ENCODE assay signal across 8 cellular contexts in the genomic region with DNA sequence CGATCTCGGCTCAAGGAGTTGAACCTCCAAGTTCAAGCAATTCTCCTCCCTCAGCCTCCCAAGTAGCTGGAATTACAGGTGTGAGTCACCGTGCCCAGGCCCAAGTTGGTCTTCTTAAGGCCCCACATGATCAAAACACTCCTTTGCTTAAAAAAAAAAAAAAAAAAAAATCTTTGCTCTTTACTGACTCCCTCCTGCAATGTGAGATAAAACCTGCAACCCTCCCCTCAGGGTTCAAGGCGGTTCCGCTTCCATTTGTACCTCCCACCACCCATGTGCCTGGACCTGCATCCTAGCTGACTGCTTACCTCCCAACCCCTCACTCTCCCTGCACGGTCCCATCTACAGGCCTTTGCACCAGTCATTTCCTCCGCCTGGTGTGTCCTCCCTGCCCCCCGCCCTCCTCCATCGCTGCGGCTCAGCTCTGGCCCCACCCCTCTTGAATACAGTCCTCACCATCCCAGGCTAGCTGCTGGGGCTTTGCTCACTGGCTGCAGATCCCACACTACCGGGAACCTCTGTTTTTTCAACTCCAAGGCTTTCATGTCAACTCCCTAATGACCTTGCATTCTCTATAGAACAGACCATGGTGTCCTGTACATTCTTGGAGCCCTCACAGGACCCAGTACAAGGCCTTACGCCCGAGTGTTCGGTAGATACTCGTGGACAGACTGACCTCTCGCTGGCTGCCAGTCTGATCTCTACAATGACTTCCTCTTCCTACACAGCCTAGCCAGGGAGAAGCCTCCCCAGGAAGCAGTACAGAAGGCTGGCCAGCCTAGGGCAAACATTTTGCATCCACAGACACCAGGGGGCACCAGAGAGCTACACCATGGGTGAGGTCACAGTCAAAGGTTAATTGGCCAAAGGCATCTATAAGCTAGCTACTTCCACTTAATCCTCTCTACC. TPM values are rescaled to one million over a fixed set of nuclear protein-coding genes. Genes with fewer than 3 reads are reported as not detected.
DNase-seq lines count a peak whose midpoint lies in the region; ATAC-seq, FAIRE-seq and TF ChIP-seq lines count a peak whose summit lies in the region.

No MANE protein-coding gene starts in this region.

- ATAC-seq in GM18909 (IDR thresholded peaks at IDR 0.05; ENCODE audit: poor library complexity, unreplicated experiment): peak; percentile 72
- peak; percentile 60 to 62 for ATAC-seq in left cardiac atrium
- ATAC-seq in psoas muscle: peak; percentile 47 to 56 (median 54)

- H3K79me2 ChIP-seq in ACC112 (ENCODE audit: control insufficient read depth, insufficient read depth, low read length, unreplicated experiment): no peaks in the 10 kb centered on the region

- H3K9me3 ChIP-seq in adrenal gland (replicated peaks in 1 of 3) (no peaks in the 10 kb centered on the region), psoas muscle (no peaks in the 10 kb centered on the region)

- H3K36me3 ChIP-seq in ACC112 (ENCODE audit: insufficient read depth, low read length): peaks cover 15% of the 10 kb centered on the region
- H3K36me3 ChIP-seq in adrenal gland (replicated peaks in 1 of 2): peaks cover 0 to 60% of the 10 kb centered on the region in 2 donors
- peaks cover 4 to 70% of the 10 kb centered on the region in 2 donors for H3K36me3 ChIP-seq in psoas muscle (ENCODE audit: insufficient read depth in 1 of 2, low read depth in 1 of 2)

- TF ChIP-seq POLR2A in adrenal gland (IDR thresholded peaks at IDR 0.05): no peak

- peak; percentile 70 to 88 (median 83) for DNase-seq in NCI-H1417 (lab: John Stamatoyannopoulos, UW)
- peak; percentile 61 to 90 (median 76) for DNase-seq in T-helper 1 cell
- peak; percentile 85 to 95 (median 88) for DNase-seq in adrenal gland
- peak; percentile 89 for DNase-seq in left cardiac atrium
- DNase-seq in psoas muscle: peak; percentile 84 to 92
- peak; percentile 94 for DNase-seq in urothelium cell line (ENCODE audit: low spot score)

- WGBS in adrenal gland, 4 donors: 46 to 49% (median 48%) methylated on average over 16 of the region's 16 CpGs
- WGBS in psoas muscle, 3 donors: 49 to 51% (median 51%) methylated on average over 16 of the region's 16 CpGs

- H3K4me1 ChIP-seq in ACC112 (ENCODE audit: control insufficient read depth, insufficient read depth, low read length, unreplicated experiment) (peaks cover 51% of the 10 kb centered on the region), adrenal gland (replicated peaks in 1 of 2) (peaks cover 13 to 58% of the 10 kb centered on the region in 2 donors), psoas muscle (peaks cover 69% of the 10 kb centered on the region)

- TF ChIP-seq CTCF in adrenal gland (IDR thresholded peaks at IDR 0.05) (peak; percentile 86 to 99 (median 96)), psoas muscle (IDR thresholded peaks at IDR 0.05) (peak; percentile 97)

- H3K27me3 ChIP-seq in ACC112 (ENCODE audit: insufficient read depth, low read length) (no peaks in the 10 kb centered on the region), adrenal gland (no peaks in the 10 kb centered on the region), psoas muscle (ENCODE audit: insufficient read depth in 3 of 3, low read length in 2 of 3) (no peaks in the 10 kb centered on the region)

- FAIRE-seq in urothelium cell line (lab: Jason Lieb, UNC): peak; percentile 100

- H3K27ac ChIP-seq in ACC112 (ENCODE audit: low read depth, low read length): peak overlapping the region; percentile 43
- H3K27ac ChIP-seq in adrenal gland: peak overlapping the region in 4 of 5 donors; percentile 20 to 72 (median 47)
- H3K27ac ChIP-seq in psoas muscle: peak overlapping the region; percentile 92

- intact Hi-C loops in adrenal gland (cut with DNase I): loop anchor here (5.0 kb wide), 2 partner anchors 94 to 99 kb away; no protein-coding TSS in a partner anchor
- intact Hi-C loops in left cardiac atrium (cut with DNase I): loop anchor here (1.0 to 10.0 kb wide), 4 partner anchors 30 to 99 kb away; no protein-coding TSS in a partner anchor
- intact Hi-C loops in psoas muscle (cut with DNase I): loop anchor here (1.0 to 2.0 kb wide), 2 partner anchors 96 to 97 kb away; no protein-coding TSS in a partner anchor

- no peak overlapping the region for H2AFZ ChIP-seq in ACC112 (ENCODE audit: low read length, unreplicated experiment)

- no peak overlapping the region for H3K4me3 ChIP-seq in ACC112 (ENCODE audit: low read depth, low read length)
- no peak overlapping the region for H3K4me3 ChIP-seq in adrenal gland
- H3K4me3 ChIP-seq in psoas muscle: no peak overlapping the region

RNA-seq across cellular contexts. Expression of gene PNMA1, which starts 14.2 kb away (rescaled TPM):
- total RNA-seq in adrenal gland (10 to 100 TPM; 23.1 to 74.6 (median 43.2) TPM), left cardiac atrium (10 to 100 TPM; 25.9 to 29.6 TPM), psoas muscle (10 to 100 TPM in 3 of 4 donors, 1 to 10 TPM in 1; 9.3 to 27.0 (median 17.0) TPM)
- polyA plus RNA-seq in adrenal gland (10 to 100 TPM; 14.4 to 52.5 (median 16.7) TPM), psoas muscle (10 to 100 TPM; 11.0 to 28.8 (median 19.6) TPM)
